Comparison of ENCODE assay signal across 33 cellular contexts in genomic region chr15:40242671-40243070, GRCh38. TPM values are rescaled to one million over a fixed set of nuclear protein-coding genes. Genes with fewer than 3 reads are reported as not detected.
A peak's percentile ranks its signal among the peaks of the same experiment; 100 is the strongest.
DNase-seq lines count a peak whose midpoint lies in the region; ATAC-seq, FAIRE-seq and TF ChIP-seq lines count a peak whose summit lies in the region.
"Had no signal": no experiment of that assay in that cellular context is flagged by ENCODE, and none has a peak within 500 bp of the region (broad histone marks: within the 10 kb centered on the region; RNA-seq: fewer than 3 reads in every experiment).

No MANE protein-coding gene starts in this region.

- FAIRE-seq in H1 (lab: Jason Lieb, UNC) = no peak

- H3K79me1 ChIP-seq in H1 (ENCODE audit: low read depth, low read length) = no peaks in the 10 kb centered on the region

- H3K4me2 ChIP-seq in mammary epithelial cell (ENCODE audit: insufficient read depth, low read depth, low read length) (peak overlapping the region; percentile 32), H1 (ENCODE audit: insufficient read depth in 1 of 2, low read depth in 2 of 2, low read length in 2 of 2) (no peak overlapping the region), osteoblast (ENCODE audit: insufficient read depth, low read length) (no peak overlapping the region)
- H3K4me2 ChIP-seq: GM23338 had no signal

- WGBS in mammary epithelial cell (ENCODE audit: low coverage, missing lambda C conversion rate) = 34% methylated on average over 6 of the region's 8 CpGs
- WGBS in H1 (ENCODE audit: extremely low coverage in 1 of 2, insufficient coverage in 1 of 2, insufficient read length in 1 of 2, insufficient replicate concordance in 2 of 2, low coverage in 1 of 2, low lambda C conversion rate in 2 of 2, missing lambda C conversion rate in 1 of 2), 2 experiments = 97% methylated on average over 8 of the region's 8 CpGs; no CpG with 5 or more reads in 1 of the 2 experiments

- H3K79me2 ChIP-seq in mammary epithelial cell (ENCODE audit: insufficient read depth, low read length) = peaks cover 54% of the 10 kb centered on the region
- no peaks in the 10 kb centered on the region for H3K79me2 ChIP-seq in H1 (ENCODE audit: control insufficient read depth in 1 of 2, insufficient read depth in 2 of 2, low read length in 2 of 2)
- no peaks in the 10 kb centered on the region for H3K79me2 ChIP-seq in osteoblast (ENCODE audit: insufficient read depth, low read length)

- H2AK5ac ChIP-seq in H1 (ENCODE audit: low read depth, low read length) = no peak overlapping the region

- H2BK120ac ChIP-seq in H1 (replicated peaks; ENCODE audit: low read depth, low read length) = no peak overlapping the region

- no peak overlapping the region for H3K18ac ChIP-seq in H1 (ENCODE audit: extremely low read depth, low read length)

- intact Hi-C loops in mammary epithelial cell (cut with micrococcal nuclease) = no loop called here
- intact Hi-C loops in breast epithelium (cut with DNase I; ENCODE audit: low total_unique reads) = loop anchor here (2.0 kb wide), 1 partner anchor 18 kb away; no protein-coding TSS in a partner anchor

- no peak overlapping the region for H2BK15ac ChIP-seq in H1 (ENCODE audit: low read length)

- H3K36me3 ChIP-seq in mammary epithelial cell (ENCODE audit: insufficient read depth, low read length) = no peaks in the 10 kb centered on the region
- H3K36me3 ChIP-seq in breast epithelium = no peaks in the 10 kb centered on the region
- H3K36me3 ChIP-seq in H1 (ENCODE audit: control insufficient read depth in 2 of 4, insufficient read depth in 4 of 4, low read length in 3 of 4) = no peaks in the 10 kb centered on the region
- no peaks in the 10 kb centered on the region for H3K36me3 ChIP-seq in osteoblast (ENCODE audit: insufficient read depth, low read length)
- H3K36me3 ChIP-seq: brain microvascular endothelial cell, SJSA1 had no signal

- H4K8ac ChIP-seq in H1 (ENCODE audit: extremely low read depth, insufficient read depth, low read length) = no peak overlapping the region; the same call in 1 of the 2 replicates

- CTCF ChIA-PET in mammary epithelial cell (lab: Charles Lee; ENCODE audit: low non-redundant PET) = no interaction called here
- CTCF ChIA-PET in H1 (lab: Charles Lee; ENCODE audit: partially characterized antibody) = interaction anchor here (0.8 to 46.3 kb wide), 9 partner anchors 8 to 67 kb away, joined by 3 to 1340 read pairs (median 4); partner anchors contain the start of gene ANKRD63

- H3K9ac ChIP-seq in mammary epithelial cell (ENCODE audit: insufficient read depth, low read length) (no peak overlapping the region), H1 (replicated peaks in 1 of 4; ENCODE audit: extremely low read depth in 1 of 4, low read depth in 3 of 4, low read length in 3 of 4) (no peak overlapping the region)

- H2BK5ac ChIP-seq in H1 (ENCODE audit: low read depth, low read length) = no peak overlapping the region

- peak overlapping the region; percentile 68; the same call in 1 of the 2 replicates for H2BK12ac ChIP-seq in H1 (ENCODE audit: low read depth, low read length)

- no peak overlapping the region for H3K4ac ChIP-seq in H1 (replicated peaks; ENCODE audit: insufficient read length, low read depth, low read length)

- H3K14ac ChIP-seq in H1 (ENCODE audit: insufficient read length) = no peak overlapping the region

- DNase-seq in mammary epithelial cell (no peak), breast epithelium (ENCODE audit: low spot score in 2 of 2) (no peak), H1 (ENCODE audit: low read depth in 1 of 2, low spot score in 2 of 2) (no peak), osteoblast (ENCODE audit: insufficient read length, low spot score, missing footprints) (peak; percentile 59), NCI-H748 treated with DMSO at 0.1 percent for 48 hours (lab: John Stamatoyannopoulos, UW) (no peak), inferior parietal cortex (ENCODE audit: extremely low spot score) (no peak)
- DNase-seq: activated CD4-positive, alpha-beta T cell treated with anti-CD3 and anti-CD28 coated beads, Interleukin-2, amount 10 ng/mL, durations not matched to agents 7 days and 5 days; activated naive CD4-positive, alpha-beta T cell treated with anti-CD3 and anti-CD28 coated beads, Interleukin-2, amount 10 ng/mL, durations not matched to agents 7 days and 5 days; AML-193; amniotic stem cell; brain microvascular endothelial cell; effector CD4-positive, alpha-beta T cell; glutamatergic neuron; islet precursor cell; KG1; NCI-H1092 treated with DMSO at 0.1 percent for 48 hours; NCI-H1694 treated with DMSO at 0.1 percent for 48 hours; occipital lobe had no signal

- TF ChIP-seq RAD21 in H1 (IDR thresholded peaks at IDR 0.05 in 1 of 2, conservative IDR thresholded peaks at IDR 0.05 in 1 of 2; ENCODE audit: low read depth in 2 of 2, low read length in 2 of 2) = no peak

- peaks cover 84% of the 10 kb centered on the region for H3K4me1 ChIP-seq in mammary epithelial cell (ENCODE audit: insufficient read depth, low read length)
- peaks cover 4 to 22% of the 10 kb centered on the region in 2 donors for H3K4me1 ChIP-seq in breast epithelium
- H3K4me1 ChIP-seq in H1 (replicated peaks in 1 of 4; ENCODE audit: control insufficient read depth in 3 of 4, insufficient read depth in 4 of 4, low read length in 3 of 4) = peaks cover 9 to 29% (median 23%) of the 10 kb centered on the region in 4 experiments
- H3K4me1 ChIP-seq in osteoblast (ENCODE audit: insufficient read depth, low read length) = peaks cover 8% of the 10 kb centered on the region

- H3K9me3 ChIP-seq in mammary epithelial cell (replicated peaks; ENCODE audit: insufficient read depth, low read length) = no peaks in the 10 kb centered on the region
- no peaks in the 10 kb centered on the region for H3K9me3 ChIP-seq in breast epithelium
- no peaks in the 10 kb centered on the region for H3K9me3 ChIP-seq in H1 (ENCODE audit: insufficient read depth in 2 of 2, low read depth in 1 of 2, low read length in 1 of 2)
- no peaks in the 10 kb centered on the region for H3K9me3 ChIP-seq in osteoblast (ENCODE audit: low read depth, low read length)

- no peak overlapping the region for H3K56ac ChIP-seq in H1 (replicated peaks; ENCODE audit: insufficient read length, low read depth, low read length)

- no peak overlapping the region for H4K91ac ChIP-seq in H1 (replicated peaks; ENCODE audit: insufficient read length, low read length)

- H3K27me3 ChIP-seq in mammary epithelial cell (ENCODE audit: insufficient read depth, low read length) (no peaks in the 10 kb centered on the region), breast epithelium (no peaks in the 10 kb centered on the region), H1 (replicated peaks in 1 of 4; ENCODE audit: control insufficient read depth in 3 of 4, extremely low read depth in 1 of 4, insufficient read depth in 3 of 4, low read length in 3 of 4) (peaks cover 0 to 6% (median 2%) of the 10 kb centered on the region in 4 experiments; a peak in 2 of 7 replicates), osteoblast (ENCODE audit: insufficient read depth, low read length) (peaks cover 6% of the 10 kb centered on the region)
- H3K27me3 ChIP-seq: brain microvascular endothelial cell, SJSA1 had no signal

- H3K23me2 ChIP-seq in H1 (ENCODE audit: low read depth, low read length) = peaks cover 4% of the 10 kb centered on the region; the same call in 1 of the 2 replicates

- TF ChIP-seq POLR2A in breast epithelium (IDR thresholded peaks at IDR 0.05) (no peak), H1 (IDR thresholded peaks at IDR 0.05; ENCODE audit: control extremely low read depth in 1 of 2, low read depth in 2 of 2, low read length in 2 of 2) (no peak)

- H4K20me1 ChIP-seq in mammary epithelial cell (ENCODE audit: insufficient read depth, low read length) (no peaks in the 10 kb centered on the region), H1 (replicated peaks in 1 of 2; ENCODE audit: control insufficient read depth in 1 of 2, insufficient read depth in 2 of 2, low read length in 2 of 2) (no peaks in the 10 kb centered on the region), osteoblast (ENCODE audit: insufficient read depth, low read length) (peaks cover 2% of the 10 kb centered on the region)

- in situ Hi-C loops in mammary epithelial cell (cut with MboI; ENCODE audit: low sequenced_read_pairs in 2 of 2) = no loop called here

- TF ChIP-seq EP300 in H1 (IDR thresholded peaks at IDR 0.05; ENCODE audit: borderline replicate concordance in 1 of 2, low read depth in 2 of 2, low read length in 2 of 2) = no peak

- no TSS peak for BruUV-seq in mammary epithelial cell (replicated peaks; lab: Mats Ljungman, UMichigan)

- TF ChIP-seq CTCF in mammary epithelial cell (conservative IDR thresholded peaks at IDR 0.05 in 1 of 2, IDR thresholded peaks at IDR 0.05 in 1 of 2; ENCODE audit: extremely low read depth in 1 of 2, insufficient read depth in 1 of 2, low read depth in 1 of 2, low read length in 2 of 2) (no peak), breast epithelium (IDR thresholded peaks at IDR 0.05) (no peak), H1 (IDR thresholded peaks at IDR 0.05; ENCODE audit: control extremely low read depth in 1 of 3, insufficient read depth in 1 of 3, low read depth in 1 of 3, low read length in 3 of 3) (no peak), osteoblast (IDR thresholded peaks at IDR 0.05; ENCODE audit: extremely low read depth, low read depth, low read length) (no peak)

- POLR2A ChIA-PET in H1 (lab: Charles Lee; ENCODE audit: partially characterized antibody) = interaction anchor here (0.7 to 6.2 kb wide), 8 partner anchors 7 to 190 kb away, joined by 3 to 47 read pairs (median 3); no protein-coding TSS in a partner anchor

- H3K23ac ChIP-seq in H1 (ENCODE audit: insufficient read length) = no peak overlapping the region

- H3K4me3 ChIP-seq in mammary epithelial cell (replicated peaks in 1 of 3; ENCODE audit: insufficient read depth in 1 of 3, low read depth in 2 of 3, low read length in 3 of 3) (no peak overlapping the region), breast epithelium (no peak overlapping the region), H1 (ENCODE audit: extremely low read depth in 1 of 4, insufficient read depth in 2 of 4, low read depth in 3 of 4, low read length in 4 of 4) (no peak overlapping the region), osteoblast (ENCODE audit: insufficient read depth, low read length) (no peak overlapping the region)
- H3K4me3 ChIP-seq: GM23338, SJSA1 had no signal

- no peak for ATAC-seq in SK-N-SH treated with all-trans-retinoic acid at 6 μM for 48 hours
- ATAC-seq: GM23338; naive thymus-derived CD4-positive, alpha-beta T cell; stimulated activated memory B cell treated with anti-CD40 and anti-IgM and Interleukin-4, amounts not matched to agents 10 μg/mL and 1 μg/mL and 100 μg/mL, for 72 hours; T-cell; WTC11 had no signal

- no peak overlapping the region for H2BK20ac ChIP-seq in H1 (ENCODE audit: low read length)

- no peak overlapping the region for H4K5ac ChIP-seq in H1 (ENCODE audit: insufficient read length, low read depth, low read length)

- H2AFZ ChIP-seq in mammary epithelial cell (ENCODE audit: low read depth, low read length) (no peak overlapping the region), H1 (ENCODE audit: low read length) (no peak overlapping the region), osteoblast (ENCODE audit: low read length) (no peak overlapping the region)
- H2AFZ ChIP-seq: GM23338 had no signal

- dilution Hi-C loops in mammary epithelial cell (cut with HindIII; ENCODE audit: low sequenced_read_pairs) = loop anchor here (5.0 kb wide), 1 partner anchor 85 kb away; no protein-coding TSS in a partner anchor

- no peak overlapping the region for H3K27ac ChIP-seq in mammary epithelial cell (ENCODE audit: insufficient read depth, low read depth, low read length)
- no peak overlapping the region for H3K27ac ChIP-seq in breast epithelium
- no peak overlapping the region for H3K27ac ChIP-seq in H1 (ENCODE audit: low read depth, low read length)
- H3K27ac ChIP-seq in osteoblast (ENCODE audit: low read depth, low read length) = no peak overlapping the region
- H3K27ac ChIP-seq: brain microvascular endothelial cell, SJSA1 had no signal

RNA-seq across cellular contexts. Expression of gene PAK6, which starts 3.8 kb away (rescaled TPM):
- total RNA-seq in mammary epithelial cell (10 to 100 TPM; 13.7 to 33.8 TPM), breast epithelium (10 to 100 TPM in 1 of 3 donors, 1 to 10 TPM in 1, under 1 TPM in 1; 0.80 to 11.0 (median 9.5) TPM), osteoblast (not detected in 2 replicates)
- polyA plus RNA-seq in mammary epithelial cell (24.6 TPM), H1 (2011; rRNA removed) (6.9 and 12.5 TPM in 2 replicates)
- polyA minus RNA-seq in mammary epithelial cell = 11.1 TPM
- 9.0 and 9.4 TPM in 2 replicates for total RNA-seq in H1 (2021; fragmentation: NEBNext Ultra II Directional; extraction: Animal tissue kit (Norgen Biotek cat#: 25700))
- polyA plus RNA-seq in H1 (2011; cell fraction: cytosol; rRNA removed) = 7.0 TPM
- 12.6 TPM for polyA plus RNA-seq in H1 (2011; cell fraction: nucleus; rRNA removed)
- 5.8 to 9.4 TPM (median 8.1 TPM) in 4 replicates for polyA plus RNA-seq in H1 (2012, experiment 1 of 2)
- 7.9 TPM for polyA plus RNA-seq in H1 (2012, experiment 2 of 2)
- 6.6 TPM for polyA plus RNA-seq in H1 (2013, experiment 1 of 2)
- polyA plus RNA-seq in H1 (2013, experiment 2 of 2) = 5.3 TPM
- 4.6 and 6.3 TPM in 2 replicates for polyA minus RNA-seq in H1 (2011; rRNA and poly(A)+ RNA removed)
- polyA minus RNA-seq in H1 (2011; cell fraction: cytosol; rRNA and poly(A)+ RNA removed) = 8.0 TPM
- polyA minus RNA-seq in H1 (2011; cell fraction: nucleus; rRNA and poly(A)+ RNA removed) = 13.7 TPM
- total RNA-seq: NCI-H460 had no signal
- polyA plus RNA-seq: naive thymus-derived CD4-positive, alpha-beta T cell had no signal

RNA-seq across cellular contexts. Expression of gene ANKRD63, which starts 40.2 kb away (rescaled TPM):
- not detected for total RNA-seq in mammary epithelial cell
- not detected for polyA plus RNA-seq in mammary epithelial cell
- not detected for polyA minus RNA-seq in mammary epithelial cell
- not detected for total RNA-seq in breast epithelium
- total RNA-seq in H1 (2021; fragmentation: NEBNext Ultra II Directional; extraction: Animal tissue kit (Norgen Biotek cat#: 25700)) = 0.26 TPM in 1 of 2 replicates, not detected in the other
- 0.16 and 0.18 TPM in 2 replicates for polyA plus RNA-seq in H1 (2011; rRNA removed)
- 0.22 TPM for polyA plus RNA-seq in H1 (2011; cell fraction: cytosol; rRNA removed)
- 0.94 TPM for polyA plus RNA-seq in H1 (2011; cell fraction: nucleus; rRNA removed)
- polyA plus RNA-seq in H1 (2012, experiment 1 of 2) = 0.16 to 0.21 TPM in 2 of 4 replicates, not detected in the others
- not detected for polyA plus RNA-seq in H1 (2012, experiment 2 of 2)
- not detected for polyA plus RNA-seq in H1 (2013, experiment 1 of 2)
- 0.04 TPM for polyA plus RNA-seq in H1 (2013, experiment 2 of 2)
- polyA minus RNA-seq in H1 (2011; rRNA and poly(A)+ RNA removed) = not detected in 2 replicates
- polyA minus RNA-seq in H1 (2011; cell fraction: cytosol; rRNA and poly(A)+ RNA removed) = not detected
- polyA minus RNA-seq in H1 (2011; cell fraction: nucleus; rRNA and poly(A)+ RNA removed) = 2.1 TPM
- not detected in 2 replicates for total RNA-seq in osteoblast
- total RNA-seq: CD4-positive, alpha-beta T cell; epithelial cell of proximal tubule; liver; MCF 10A; NCI-H460; occipital lobe; RPMI7951; skeletal muscle tissue; urinary bladder had no signal
- polyA plus RNA-seq: GM23338; liver; naive thymus-derived CD4-positive, alpha-beta T cell; urinary bladder had no signal
